Comparison of ENCODE assay signal across 19 cellular contexts in genomic region chr3:177424541-177424940, GRCh38.
DNase-seq lines count a peak whose midpoint lies in the region; ATAC-seq, FAIRE-seq and TF ChIP-seq lines count a peak whose summit lies in the region.
"Had no signal": no experiment of that assay in that cellular context is flagged by ENCODE, and none has a peak within 500 bp of the region (broad histone marks: within the 10 kb centered on the region; RNA-seq: fewer than 3 reads in every experiment).

No MANE protein-coding gene starts in this region.

- H3K9ac ChIP-seq in MM.1S (ENCODE audit: low read length): no peak overlapping the region
- no peak overlapping the region for H3K9ac ChIP-seq in K562 (ENCODE audit: insufficient read depth in 1 of 2, low read depth in 2 of 2, low read length in 2 of 2)

- no peak overlapping the region for H3K4me3 Mint-ChIP-seq in CD4-positive, CD25-positive, alpha-beta regulatory T cell
- H3K4me3 Mint-ChIP-seq: CD4-positive, alpha-beta T cell had no signal

- H3K9me3 ChIP-seq in CD4-positive, CD25-positive, alpha-beta regulatory T cell (ENCODE audit: control insufficient read depth in 2 of 2, low read length in 2 of 2): no peaks in the 10 kb centered on the region
- no peaks in the 10 kb centered on the region for H3K9me3 ChIP-seq in MM.1S (replicated peaks; ENCODE audit: insufficient read depth, low read length)
- no peaks in the 10 kb centered on the region for H3K9me3 ChIP-seq in K562 (replicated peaks; ENCODE audit: control insufficient read depth, insufficient read depth, low read depth, low read length)
- no peaks in the 10 kb centered on the region for H3K9me3 ChIP-seq in neutrophil
- H3K9me3 ChIP-seq: SJSA1 had no signal

- peaks cover 15% of the 10 kb centered on the region for H3F3A ChIP-seq in MM.1S (ENCODE audit: insufficient read depth, low read length)

- H3K27me3 ChIP-seq in CD4-positive, CD25-positive, alpha-beta regulatory T cell (ENCODE audit: control insufficient read depth, insufficient read depth, low read length): no peaks in the 10 kb centered on the region
- no peaks in the 10 kb centered on the region for H3K27me3 ChIP-seq in MM.1S (replicated peaks; ENCODE audit: insufficient read depth, low read length)
- H3K27me3 ChIP-seq in K562 (ENCODE audit: control insufficient read depth in 2 of 2, insufficient read depth in 2 of 2, low read length in 2 of 2): no peaks in the 10 kb centered on the region
- H3K27me3 ChIP-seq in neutrophil: no peaks in the 10 kb centered on the region
- H3K27me3 ChIP-seq: SJSA1 had no signal

- peak overlapping the region in 2 of 3 donors; percentile 15 to 48 for H3K27ac Mint-ChIP-seq in CD4-positive, CD25-positive, alpha-beta regulatory T cell
- H3K27ac Mint-ChIP-seq: CD4-positive, alpha-beta T cell had no signal

- no peaks in the 10 kb centered on the region for H3K36me3 Mint-ChIP-seq in CD4-positive, CD25-positive, alpha-beta regulatory T cell

- peaks cover 39% of the 10 kb centered on the region for H3K4me1 ChIP-seq in CD4-positive, CD25-positive, alpha-beta regulatory T cell (ENCODE audit: control insufficient read depth, insufficient read depth, low read length, poor library complexity, severe bottlenecking)
- H3K4me1 ChIP-seq in MM.1S (ENCODE audit: low read length) (peaks cover 24% of the 10 kb centered on the region), K562 (replicated peaks in 1 of 2; ENCODE audit: control insufficient read depth in 2 of 2, insufficient read depth in 2 of 2, low read length in 2 of 2) (peaks cover 0 to 13% of the 10 kb centered on the region in 2 experiments; a peak in 3 of 5 replicates), neutrophil (ENCODE audit: control insufficient read depth in 1 of 2, insufficient read depth in 1 of 2, low read depth in 1 of 2, low read length in 1 of 2) (peaks cover 57 to 60% of the 10 kb centered on the region in 2 experiments)

- peak in 1 of 3 donors; percentile 37 for DNase-seq in CD4-positive, CD25-positive, alpha-beta regulatory T cell
- DNase-seq in MM.1S (peak; percentile 28), K562 (ENCODE audit: extremely low read depth in 1 of 4, low spot score in 3 of 4) (no peak), NOMO-1 treated with DMSO at 0.1 percent for 48 hours (lab: John Stamatoyannopoulos, UW; ENCODE audit: unreplicated experiment) (no peak)
- DNase-seq in stimulated activated CD4-positive, alpha-beta T cell treated with anti-CD3 and anti-CD28 coated beads, Interleukin-4, amount 100 ng/mL, for 1 hour: no peak
- DNase-seq in activated naive CD4-positive, alpha-beta T cell treated with anti-CD3 and anti-CD28 coated beads, Interleukin-2, amount 50 U/mL, for 16 hours: no peak
- DNase-seq: Calu3; CD4-positive, alpha-beta T cell; HCEC 1CT; NCI-H1048; NCI-H146; NCI-H2081; NCI-H524 had no signal

- no peaks in the 10 kb centered on the region for H3K36me3 ChIP-seq in CD4-positive, CD25-positive, alpha-beta regulatory T cell (ENCODE audit: control insufficient read depth, insufficient read depth, low read length)
- H3K36me3 ChIP-seq in MM.1S (replicated peaks; ENCODE audit: insufficient read depth, low read length) (no peaks in the 10 kb centered on the region), K562 (ENCODE audit: control insufficient read depth, insufficient read depth, low read length) (no peaks in the 10 kb centered on the region), neutrophil (no peaks in the 10 kb centered on the region)
- H3K36me3 ChIP-seq: SJSA1 had no signal

- no peak for TF ChIP-seq RAD21 in K562 (CRISPR knock-in tag; conservative IDR thresholded peaks at IDR 0.05 in 1 of 2, IDR thresholded peaks at IDR 0.05 in 1 of 2)

- H3K79me2 ChIP-seq in MM.1S (ENCODE audit: low read length) (no peaks in the 10 kb centered on the region), K562 (ENCODE audit: control insufficient read depth, insufficient read depth, low read length) (no peaks in the 10 kb centered on the region)

- WGBS in K562 (ENCODE audit: insufficient coverage, low coverage, missing lambda C conversion rate): 30% methylated on average over 3 of the region's 3 CpGs

- H4K20me1 ChIP-seq in MM.1S (ENCODE audit: insufficient read depth, low read length) (no peaks in the 10 kb centered on the region), K562 (replicated peaks; ENCODE audit: control insufficient read depth, insufficient read depth, low read length) (no peaks in the 10 kb centered on the region)

- intact Hi-C loops in K562 (cut with micrococcal nuclease): no loop called here

- H3K4me1 Mint-ChIP-seq in CD4-positive, CD25-positive, alpha-beta regulatory T cell: peaks cover 38 to 66% (median 49%) of the 10 kb centered on the region in 4 donors

- BruUV-seq in K562 (replicated peaks; lab: Mats Ljungman, UMichigan): no TSS peak

- H3K9me3 Mint-ChIP-seq in CD4-positive, CD25-positive, alpha-beta regulatory T cell: peaks cover 0 to 3% (median 0%) of the 10 kb centered on the region in 7 donors
- H3K9me3 Mint-ChIP-seq: CD4-positive, alpha-beta T cell had no signal

- no peak overlapping the region for H3K27ac ChIP-seq in CD4-positive, CD25-positive, alpha-beta regulatory T cell (ENCODE audit: insufficient read depth, low read length, poor library complexity, severe bottlenecking)
- no peak overlapping the region for H3K27ac ChIP-seq in MM.1S (ENCODE audit: low read length)
- H3K27ac ChIP-seq in K562 (ENCODE audit: extremely low read depth, low read depth, low read length): no peak overlapping the region
- H3K27ac ChIP-seq in neutrophil: peak overlapping the region; percentile 73
- H3K27ac ChIP-seq: HL-60, RWPE1, SJSA1 had no signal

- H3K4me2 ChIP-seq in MM.1S (ENCODE audit: low read depth, low read length) (no peak overlapping the region), K562 (ENCODE audit: insufficient read depth, low read length) (no peak overlapping the region)

- no peaks in the 10 kb centered on the region for H3K9me1 ChIP-seq in K562 (ENCODE audit: control insufficient read depth, insufficient read depth, low read length)

- TF ChIP-seq POLR2A in K562 (conservative IDR thresholded peaks at IDR 0.05): no peak

- H2AFZ ChIP-seq in MM.1S (ENCODE audit: low read length): no peak overlapping the region
- H2AFZ ChIP-seq in K562 (ENCODE audit: low read depth, low read length): peak overlapping the region; percentile 10; the same call in 1 of the 2 replicates

- no peak overlapping the region for H3K4me3 ChIP-seq in CD4-positive, CD25-positive, alpha-beta regulatory T cell (ENCODE audit: low read depth, low read length)
- no peak overlapping the region for H3K4me3 ChIP-seq in MM.1S (ENCODE audit: low read length)
- no peak overlapping the region for H3K4me3 ChIP-seq in K562
- no peak overlapping the region for H3K4me3 ChIP-seq in neutrophil (ENCODE audit: low read depth in 1 of 2, low read length in 1 of 2)
- H3K4me3 ChIP-seq: SJSA1 had no signal

- no peaks in the 10 kb centered on the region for H3K27me3 Mint-ChIP-seq in CD4-positive, CD25-positive, alpha-beta regulatory T cell
- H3K27me3 Mint-ChIP-seq: CD4-positive, alpha-beta T cell had no signal

- POLR2A ChIA-PET in K562 (lab: Yijun Ruan, JAX): no interaction called here

- in situ Hi-C loops in K562 (cut with MboI): no loop called here

- no peak for TF ChIP-seq EP300 in K562 (IDR thresholded peaks at IDR 0.05; ENCODE audit: low read length)

- no peak for ATAC-seq in CD4-positive, CD25-positive, alpha-beta regulatory T cell (ENCODE audit: low read depth in 2 of 2)
- ATAC-seq in K562: no peak

- FAIRE-seq in K562 (lab: Jason Lieb, UNC): no peak
- FAIRE-seq: GM12892, HTR-8/SVneo had no signal

- no peak for TF ChIP-seq CTCF in MM.1S (IDR thresholded peaks at IDR 0.05; ENCODE audit: low read length)
- TF ChIP-seq CTCF in K562 (IDR thresholded peaks at IDR 0.05 in 2 of 3, conservative IDR thresholded peaks at IDR 0.05 in 1 of 3; ENCODE audit: insufficient read depth in 2 of 3, low read depth in 1 of 3, low read length in 3 of 3): no peak
- TF ChIP-seq CTCF in neutrophil (IDR thresholded peaks at IDR 0.05): no peak

- CTCF ChIA-PET in K562 (lab: Yijun Ruan, JAX; ENCODE audit: low intra/inter-chr PET ratio): no interaction called here

- no peaks in the 10 kb centered on the region for H3K9me2 ChIP-seq in MM.1S (replicated peaks; ENCODE audit: insufficient read depth, low read length)

TF ChIP-seq in K562, 482 proteins besides CTCF, POLR2A, EP300 and RAD21:
- no peak for TF ChIP-seq SMARCB1 (IDR thresholded peaks at IDR 0.05; ENCODE audit: insufficient read length, low read depth)
- no peak for TF ChIP-seq CXXC5 (CRISPR knock-in tag; IDR thresholded peaks at IDR 0.05)
- no peak for TF ChIP-seq PURB (CRISPR knock-in tag; IDR thresholded peaks at IDR 0.05; ENCODE audit: low read depth)
- no peak for TF ChIP-seq PREB (CRISPR knock-in tag; IDR thresholded peaks at IDR 0.05)
- no peak for TF ChIP-seq TBP (optimal IDR thresholded peaks at IDR 0.05; ENCODE audit: low read depth, low read length)
- TF ChIP-seq LARP7 (IDR thresholded peaks at IDR 0.05): no peak
- TF ChIP-seq ZFP91 (CRISPR knock-in tag; IDR thresholded peaks at IDR 0.05): no peak
